1 cellular context compared by ENCODE assay signal in genomic region chr14:56759633-56760032, GRCh38.
TF ChIP-seq lines count a peak whose summit lies in the region.

No MANE protein-coding gene starts in this region.

TF ChIP-seq in HEK293, 187 proteins besides CTCF, POLR2A, EP300 and RAD21 (continued from another document):
- TF ChIP-seq ZBTB44 (tag by site-specific recombination; IDR thresholded peaks at IDR 0.05) = 0 out of 2 replicates have a peak, but pooled peaks have one; percentile 60
- TF ChIP-seq SALL2 (tag by site-specific recombination; IDR thresholded peaks at IDR 0.05; ENCODE audit: borderline replicate concordance) = no peak
TF ChIP-seq in HEK293: peak in this region for 13.
